Comparison of ENCODE assay signal across 14 cellular contexts in genomic region chr1:226029568-226030225, GRCh38. TPM values are rescaled to one million over a fixed set of nuclear protein-coding genes. Genes with fewer than 3 reads are reported as not detected.
DNase-seq lines count a peak whose midpoint lies in the region; ATAC-seq and TF ChIP-seq lines count a peak whose summit lies in the region.
"Had no signal": no experiment of that assay in that cellular context is flagged by ENCODE, and none has a peak within 500 bp of the region (broad histone marks: within the 10 kb centered on the region; RNA-seq: fewer than 3 reads in every experiment).

No MANE protein-coding gene starts in this region.

- H3K27ac Mint-ChIP-seq in endodermal cell, result no peak overlapping the region
- H3K27ac Mint-ChIP-seq: activated CD4-positive, alpha-beta memory T cell treated with anti-CD3 and anti-CD28 coated beads for 36 hours; activated naive CD8-positive, alpha-beta T cell treated with anti-CD3 and anti-CD28 coated beads, Interleukin-2, amount 10 ng/mL, durations not matched to agents 7 days and 5 days had no signal

- H3K27me3 Mint-ChIP-seq in endodermal cell (ENCODE audit: insufficient read depth), result no peaks in the 10 kb centered on the region
- H3K27me3 Mint-ChIP-seq: activated CD4-positive, alpha-beta memory T cell treated with anti-CD3 and anti-CD28 coated beads for 36 hours had no signal

- no peaks in the 10 kb centered on the region for H3K9me3 Mint-ChIP-seq in endodermal cell
- H3K9me3 Mint-ChIP-seq: activated CD4-positive, alpha-beta memory T cell treated with anti-CD3 and anti-CD28 coated beads for 36 hours; activated naive CD8-positive, alpha-beta T cell treated with anti-CD3 and anti-CD28 coated beads, Interleukin-2, amount 10 ng/mL, durations not matched to agents 7 days and 5 days had no signal

- H3K4me3 ChIP-seq in colonic mucosa (no peak overlapping the region), spleen (peak overlapping the region in 1 of 8 donors; percentile 51), endodermal cell (ENCODE audit: low read length) (no peak overlapping the region)
- H3K4me3 ChIP-seq: SJCRH30 had no signal

- no peaks in the 10 kb centered on the region for H3K36me3 ChIP-seq in colonic mucosa
- no peaks in the 10 kb centered on the region for H3K36me3 ChIP-seq in spleen
- no peaks in the 10 kb centered on the region for H3K36me3 ChIP-seq in endodermal cell (ENCODE audit: control insufficient read depth, insufficient read depth, low read length)
- H3K36me3 ChIP-seq: SJCRH30 had no signal

- POLR2A ChIA-PET in GM10248 (lab: Yijun Ruan, JAX), result interaction anchor here (0.6 to 1.7 kb wide), 7 partner anchors 9 to 106 kb away, joined by 3 to 18 read pairs (median 4); partner anchors contain the start of genes H3-3A and SDE2

- CTCF ChIA-PET in GM10248 (lab: Yijun Ruan, JAX), result interaction anchor here (0.8 to 4.0 kb wide), 9 partner anchors 9 to 67 kb away, joined by 3 to 22 read pairs (median 3); partner anchors contain the start of gene H3-3A

- H3K27ac ChIP-seq in colonic mucosa (peak overlapping the region; percentile 80), spleen (peak overlapping the region in 7 of 8 donors; percentile 32 to 92 (median 74)), endodermal cell (ENCODE audit: low read depth, low read length) (no peak overlapping the region)
- H3K27ac ChIP-seq: SJCRH30 had no signal

- no peak for TF ChIP-seq POLR2A in spleen (IDR thresholded peaks at IDR 0.05)

- H3K9me3 ChIP-seq in colonic mucosa (no peaks in the 10 kb centered on the region), spleen (no peaks in the 10 kb centered on the region), endodermal cell (ENCODE audit: control insufficient read depth, low read length) (no peaks in the 10 kb centered on the region)
- H3K9me3 ChIP-seq: SJCRH30 had no signal

- no peaks in the 10 kb centered on the region for H3K36me3 Mint-ChIP-seq in endodermal cell (ENCODE audit: low read depth)
- H3K36me3 Mint-ChIP-seq: activated CD4-positive, alpha-beta memory T cell treated with anti-CD3 and anti-CD28 coated beads for 36 hours; activated naive CD8-positive, alpha-beta T cell treated with anti-CD3 and anti-CD28 coated beads, Interleukin-2, amount 10 ng/mL, durations not matched to agents 7 days and 5 days had no signal

- 74 to 87% (median 84%) methylated on average over 7 of the region's 7 CpGs for WGBS in spleen, 5 donors
- 93 to 100% methylated on average over 3 to 7 of the region's 7 CpGs for WGBS in endodermal cell (ENCODE audit: insufficient coverage in 1 of 2, insufficient read length in 1 of 2), 2 experiments

- no peak for TF ChIP-seq CTCF in GM10248 (IDR thresholded peaks at IDR 0.05; ENCODE audit: control extremely low read depth, extremely low read depth, low read depth, missing control alignments)
- no peak for TF ChIP-seq CTCF in colonic mucosa (IDR thresholded peaks at IDR 0.05)
- TF ChIP-seq CTCF in spleen (IDR thresholded peaks at IDR 0.05 in 8 of 11, conservative IDR thresholded peaks at IDR 0.05 in 3 of 11), result no peak
- TF ChIP-seq CTCF in endodermal cell (conservative IDR thresholded peaks at IDR 0.05), result no peak

- H3K27me3 ChIP-seq in colonic mucosa (no peaks in the 10 kb centered on the region), spleen (replicated peaks in 1 of 7) (no peaks in the 10 kb centered on the region), endodermal cell (ENCODE audit: control insufficient read depth, insufficient read depth, low read length, poor library complexity, severe bottlenecking) (no peaks in the 10 kb centered on the region)
- H3K27me3 ChIP-seq: SJCRH30 had no signal

- peaks cover 20% of the 10 kb centered on the region for H3K4me1 ChIP-seq in colonic mucosa
- peaks cover 0 to 67% (median 27%) of the 10 kb centered on the region in 6 donors for H3K4me1 ChIP-seq in spleen
- H3K4me1 ChIP-seq in endodermal cell (ENCODE audit: control insufficient read depth, insufficient read depth, low read length), result no peaks in the 10 kb centered on the region
- H3K4me1 ChIP-seq: SJCRH30 had no signal

- peak overlapping the region in 1 of 2 donors; percentile 51 for H3K9ac ChIP-seq in colonic mucosa (ENCODE audit: low read depth in 2 of 2, low read length in 2 of 2)
- H3K9ac ChIP-seq in endodermal cell (ENCODE audit: extremely low read depth, low read length, poor library complexity, severe bottlenecking), result no peak overlapping the region

- intact Hi-C loops in colonic mucosa (cut with DNase I) (no loop called here), spleen (cut with DNase I; ENCODE audit: low total_unique reads) (no loop called here), Right ventricle myocardium superior (cut with DNase I) (no loop called here)

- H3K4me1 Mint-ChIP-seq in endodermal cell, result no peaks in the 10 kb centered on the region
- H3K4me1 Mint-ChIP-seq: activated naive CD8-positive, alpha-beta T cell treated with anti-CD3 and anti-CD28 coated beads, Interleukin-2, amount 10 ng/mL, durations not matched to agents 7 days and 5 days had no signal

- H3K4me3 Mint-ChIP-seq in endodermal cell, result no peak overlapping the region
- H3K4me3 Mint-ChIP-seq: activated CD4-positive, alpha-beta memory T cell treated with anti-CD3 and anti-CD28 coated beads for 36 hours; activated naive CD8-positive, alpha-beta T cell treated with anti-CD3 and anti-CD28 coated beads, Interleukin-2, amount 10 ng/mL, durations not matched to agents 7 days and 5 days had no signal

- ATAC-seq in Right ventricle myocardium superior (ENCODE audit: poor library complexity) (no peak), GM21515 (IDR thresholded peaks at IDR 0.05; ENCODE audit: unreplicated experiment) (no peak)
- ATAC-seq: HCT116 had no signal

- peak; percentile 42 for DNase-seq in GM10248 (ENCODE audit: extremely low spot score)
- DNase-seq in LoVo (ENCODE audit: low spot score), result peak; percentile 18
- peak; percentile 42 for DNase-seq in colonic mucosa
- DNase-seq in spleen, result no peak
- no peak for DNase-seq in endodermal cell
- no peak for DNase-seq in Right ventricle myocardium superior
- DNase-seq: activated CD4-positive, alpha-beta memory T cell treated with anti-CD3 and anti-CD28 coated beads for 36 hours; activated naive CD8-positive, alpha-beta T cell treated with anti-CD3 and anti-CD28 coated beads, Interleukin-2, amount 10 ng/mL, durations not matched to agents 7 days and 5 days; activated T-cell treated with anti-CD3 and anti-CD28 coated beads, Interleukin-2, amount 50 U/mL, for 48 hours; effector memory CD4-positive, alpha-beta T cell; posterior cingulate gyrus; SJCRH30 had no signal

RNA-seq across cellular contexts. Expression of gene SDE2, which starts 30.6 kb away (rescaled TPM):
- total RNA-seq in colonic mucosa, result 10 to 100 TPM; 12.9 to 19.8 TPM
- 10 to 100 TPM; 18.4 to 23.6 (median 21.7) TPM for total RNA-seq in spleen
- 1 to 10 TPM; 4.6 to 9.9 (median 5.6) TPM for polyA plus RNA-seq in spleen
- total RNA-seq in endodermal cell, result 10 to 100 TPM; 19.0 to 21.6 TPM
- polyA plus RNA-seq in endodermal cell (2013, experiment 1 of 2), result 13.3 TPM
- polyA plus RNA-seq in endodermal cell (2013, experiment 2 of 2), result 12.3 TPM
- total RNA-seq in Right ventricle myocardium superior, result 9.4 TPM

RNA-seq across cellular contexts. Expression of gene H3-3A, which starts 32.8 kb away (rescaled TPM):
- 100 to 1,000 TPM; 680 to 810 TPM for total RNA-seq in colonic mucosa
- total RNA-seq in spleen, result 100 to 1,000 TPM; 362 to 685 (median 490) TPM
- 1,000 to 10,000 TPM in 1 of 3 donors, 100 to 1,000 TPM in 2; 837 to 1,089 (median 864) TPM for polyA plus RNA-seq in spleen
- 100 to 1,000 TPM; 733 to 829 TPM for total RNA-seq in endodermal cell
- 1,298 TPM for polyA plus RNA-seq in endodermal cell (2013, experiment 1 of 2)
- 1,242 TPM for polyA plus RNA-seq in endodermal cell (2013, experiment 2 of 2)
- total RNA-seq in Right ventricle myocardium superior, result 271 TPM

Comparison
In these comparisons a context has a peak if more than half of its experiments do, and no peak if none do; other contexts are left out.
1. DNase-seq: peak in GM10248 (single experiment), LoVo (single experiment) and colonic mucosa (single experiment); none in spleen (single experiment), endodermal cell (single experiment) and Right ventricle myocardium superior (single experiment).